9 cellular contexts compared by ENCODE assay signal in the genomic region with DNA sequence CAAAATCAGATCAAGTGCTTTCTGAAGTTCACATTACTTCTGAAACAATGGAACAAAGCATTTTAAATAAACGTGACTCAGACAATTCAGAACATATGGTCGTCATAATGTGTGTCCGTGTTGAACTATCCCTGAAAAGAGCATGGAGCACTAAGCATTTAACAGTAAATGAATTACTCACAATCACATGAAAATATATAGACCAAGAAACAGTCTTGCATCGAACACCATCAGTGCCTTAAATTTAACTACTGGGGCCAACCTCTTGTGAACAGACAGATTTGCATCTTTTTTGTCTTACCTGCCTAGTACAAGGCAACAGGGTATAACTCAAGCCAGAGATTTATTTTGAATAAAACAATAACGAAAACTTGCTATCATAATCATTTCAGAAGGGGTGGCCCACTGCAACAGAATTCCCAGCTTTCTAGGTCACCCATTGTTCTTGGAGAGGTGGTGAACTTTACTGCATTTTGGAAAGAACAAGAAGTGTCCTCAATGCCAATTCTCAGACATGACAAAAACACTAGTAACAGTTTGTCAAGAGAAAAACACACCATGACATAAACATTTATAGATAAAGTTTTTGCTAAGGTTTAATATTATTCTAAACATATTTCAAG.
"Had no signal": no experiment of that assay in that cellular context is flagged by ENCODE, and none has a peak within 500 bp of the region (broad histone marks: within the 10 kb centered on the region; RNA-seq: fewer than 3 reads in every experiment).

No MANE protein-coding gene starts in this region.

- ATAC-seq: HCT116, HepG2 had no signal

- H3K9me3 Mint-ChIP-seq: IgD-negative memory B cell had no signal

- H3K27ac Mint-ChIP-seq: HFFc6 had no signal

- H3K36me3 ChIP-seq: HAP-1 had no signal

- H3K27ac ChIP-seq: GM23248, HL-60 had no signal

- H3K36me3 Mint-ChIP-seq: IgD-negative memory B cell had no signal

- H3K4me1 ChIP-seq: HAP-1 had no signal

- FAIRE-seq: HepG2 had no signal

- DNase-seq: GM23248, GOT3, H7, HFFc6 had no signal

- H3K4me3 ChIP-seq: GM23248, HAP-1 had no signal

- H3K4me3 Mint-ChIP-seq: HFFc6, IgD-negative memory B cell had no signal

- H3K9me3 ChIP-seq: HAP-1 had no signal
